ENCODE assay signal across 1 cellular context in genomic region chr12:51836012-51836832, GRCh38.
TF ChIP-seq lines count a peak whose summit lies in the region.

No MANE protein-coding gene starts in this region.

TF ChIP-seq in H1, 55 proteins besides CTCF, POLR2A, EP300 and RAD21 (continued from another document):
- TF ChIP-seq SP4 (IDR thresholded peaks at IDR 0.05; ENCODE audit: low read length) (no peak), CHD7 (IDR thresholded peaks at IDR 0.05; ENCODE audit: insufficient replicate concordance, low read length) (no peak), HDAC6 (IDR thresholded peaks at IDR 0.05; ENCODE audit: low read depth, low read length) (no peak), SP2 (IDR thresholded peaks at IDR 0.05; ENCODE audit: low read length) (no peak), RBBP5 (IDR thresholded peaks at IDR 0.05; ENCODE audit: borderline replicate concordance, low read depth, low read length) (no peak), ATF3 (IDR thresholded peaks at IDR 0.05; ENCODE audit: insufficient read depth, low read depth, low read length) (no peak), SIRT6 (IDR thresholded peaks at IDR 0.05; ENCODE audit: low read length) (no peak), TCF12 (IDR thresholded peaks at IDR 0.05; ENCODE audit: low read depth, low read length) (no peak), RFX5 (IDR thresholded peaks at IDR 0.05; ENCODE audit: borderline replicate concordance, low read depth, low read length) (no peak), E2F6 (IDR thresholded peaks at IDR 0.05) (no peak), HDAC2 (IDR thresholded peaks at IDR 0.05; ENCODE audit: borderline replicate concordance in 1 of 2, low read depth in 2 of 2, low read length in 2 of 2) (no peak), POLR2AphosphoS5 (IDR thresholded peaks at IDR 0.05; ENCODE audit: low read depth, low read length) (no peak), JUND (IDR thresholded peaks at IDR 0.05; ENCODE audit: low read length) (no peak), POU5F1 (IDR thresholded peaks at IDR 0.05; ENCODE audit: low read depth, low read length) (no peak), NRF1 (IDR thresholded peaks at IDR 0.05; ENCODE audit: low read depth, low read length) (no peak), CBX5 (IDR thresholded peaks at IDR 0.05; ENCODE audit: low read depth, low read length) (no peak), ZNF274 (IDR thresholded peaks at IDR 0.05; ENCODE audit: borderline replicate concordance, extremely low read depth, low read length) (no peak), KDM1A (IDR thresholded peaks at IDR 0.05; ENCODE audit: borderline replicate concordance, low read length) (no peak)
